ENCODE assay signal across 8 cellular contexts in the genomic region with DNA sequence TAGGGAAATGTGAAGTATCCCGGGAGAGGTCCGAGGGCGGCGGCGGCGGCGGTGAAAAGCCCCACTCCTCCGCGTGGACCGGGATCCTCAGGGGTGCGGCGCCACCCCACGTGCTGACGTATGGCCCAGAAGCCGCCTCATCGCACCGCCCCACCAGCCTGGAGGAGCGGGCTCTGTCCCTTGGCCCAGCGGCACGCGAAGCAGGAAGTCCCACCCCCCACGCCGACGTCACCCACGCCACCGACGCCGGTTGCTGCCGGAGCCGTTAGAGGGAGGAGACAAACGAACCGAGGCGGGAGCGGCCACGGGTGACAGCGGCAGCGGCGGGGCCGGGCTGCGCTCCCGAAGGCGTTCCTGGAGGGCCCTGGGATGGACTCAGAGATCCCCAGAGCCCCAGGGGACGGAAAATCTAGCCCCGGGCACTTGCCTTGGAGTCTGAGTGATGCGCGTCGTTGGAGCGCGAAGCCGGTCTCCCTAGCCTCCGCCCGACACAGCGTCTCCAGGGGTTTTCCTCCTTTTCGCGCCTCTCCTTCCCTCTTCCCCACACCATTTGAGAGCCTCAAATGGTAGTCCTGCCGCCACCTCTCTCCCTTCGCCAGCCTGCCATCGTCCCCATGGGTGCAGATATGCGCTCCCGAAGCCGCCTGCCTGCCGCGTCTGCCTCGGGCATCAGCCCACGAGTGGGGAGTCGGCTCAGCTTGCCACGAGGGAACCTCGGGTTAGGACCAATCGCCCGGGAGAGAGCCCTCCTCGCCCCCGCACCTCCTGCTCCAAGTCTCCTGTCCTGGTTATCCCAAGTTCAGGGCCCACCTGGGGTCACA. TPM values are rescaled to one million over a fixed set of nuclear protein-coding genes. Genes with fewer than 3 reads are reported as not detected.
A peak's percentile ranks its signal among the peaks of the same experiment; 100 is the strongest.
DNase-seq lines count a peak whose midpoint lies in the region; ATAC-seq, FAIRE-seq and TF ChIP-seq lines count a peak whose summit lies in the region.

A gene with protein sequence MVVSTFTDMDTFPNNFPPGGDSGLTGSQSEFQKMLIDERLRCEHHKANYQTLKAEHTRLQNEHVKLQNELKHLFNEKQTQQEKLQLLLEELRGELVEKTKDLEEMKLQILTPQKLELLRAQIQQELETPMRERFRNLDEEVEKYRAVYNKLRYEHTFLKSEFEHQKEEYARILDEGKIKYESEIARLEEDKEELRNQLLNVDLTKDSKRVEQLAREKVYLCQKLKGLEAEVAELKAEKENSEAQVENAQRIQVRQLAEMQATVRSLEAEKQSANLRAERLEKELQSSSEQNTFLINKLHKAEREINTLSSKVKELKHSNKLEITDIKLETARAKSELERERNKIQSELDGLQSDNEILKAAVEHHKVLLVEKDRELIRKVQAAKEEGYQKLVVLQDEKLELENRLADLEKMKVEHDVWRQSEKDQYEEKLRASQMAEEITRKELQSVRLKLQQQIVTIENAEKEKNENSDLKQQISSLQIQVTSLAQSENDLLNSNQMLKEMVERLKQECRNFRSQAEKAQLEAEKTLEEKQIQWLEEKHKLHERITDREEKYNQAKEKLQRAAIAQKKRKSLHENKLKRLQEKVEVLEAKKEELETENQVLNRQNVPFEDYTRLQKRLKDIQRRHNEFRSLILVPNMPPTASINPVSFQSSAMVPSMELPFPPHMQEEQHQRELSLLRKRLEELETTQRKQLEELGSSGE (minus strand): TSS at position 95 of the 821 bp plus-strand sequence. CDS start 47,377 bp downstream, outside the sequence.

- H3K4me1 ChIP-seq in A673 (ENCODE audit: insufficient read depth, low read length, poor library complexity, severe bottlenecking) (no peaks in the 10 kb centered on the region), mammary epithelial cell (ENCODE audit: insufficient read depth, low read length) (no peaks in the 10 kb centered on the region), iPS-20b (ENCODE audit: insufficient read depth, low read length) (no peaks in the 10 kb centered on the region), small intestine (ENCODE audit: control insufficient read depth in 2 of 2, insufficient read depth in 1 of 2, low read depth in 1 of 2, low read length in 1 of 2) (peaks cover 0 to 5% of the 10 kb centered on the region in 2 donors)

- TF ChIP-seq CTCF in A673 (conservative IDR thresholded peaks at IDR 0.05; ENCODE audit: low read depth, low read length) (no peak), VCaP (conservative IDR thresholded peaks at IDR 0.05) (no peak), mammary epithelial cell (conservative IDR thresholded peaks at IDR 0.05 in 1 of 2, IDR thresholded peaks at IDR 0.05 in 1 of 2; ENCODE audit: extremely low read depth in 1 of 2, insufficient read depth in 1 of 2, low read depth in 1 of 2, low read length in 2 of 2) (no peak)

- H2AFZ ChIP-seq in mammary epithelial cell (ENCODE audit: low read depth, low read length) = peak within 1 kb of the TSS; percentile 88

- H3K79me2 ChIP-seq in mammary epithelial cell (ENCODE audit: insufficient read depth, low read length) = peaks cover 47% of the 10 kb centered on the region

- intact Hi-C loops in A673 (cut with micrococcal nuclease; ENCODE audit: unreplicated experiment) = no loop called here
- intact Hi-C loops in mammary epithelial cell (cut with micrococcal nuclease) = loop anchor here (1.0 kb wide), 1 partner anchor 72 kb away; no protein-coding TSS in a partner anchor

- CTCF ChIA-PET in A673 (lab: Charles Lee) = no interaction called here
- CTCF ChIA-PET in mammary epithelial cell (lab: Charles Lee; ENCODE audit: low non-redundant PET) = no interaction called here

- POLR2A ChIA-PET in A673 (lab: Charles Lee; ENCODE audit: low non-redundant PET) = no interaction called here

- BruUV-seq in A673 (replicated peaks; lab: Mats Ljungman, UMichigan) = no TSS peak
- BruUV-seq in mammary epithelial cell (replicated peaks; lab: Mats Ljungman, UMichigan) = no TSS peak

- peak within 1 kb of the TSS; percentile 93 for H3K4me2 ChIP-seq in mammary epithelial cell (ENCODE audit: insufficient read depth, low read depth, low read length)

- in situ Hi-C loops in mammary epithelial cell (cut with MboI; ENCODE audit: low sequenced_read_pairs in 2 of 2) = no loop called here

- H4K20me1 ChIP-seq in mammary epithelial cell (ENCODE audit: insufficient read depth, low read length) = no peaks in the 10 kb centered on the region

- no peaks in the 10 kb centered on the region for H3K27me3 ChIP-seq in A673 (replicated peaks; ENCODE audit: insufficient read depth, low read depth, low read length, poor library complexity)
- H3K27me3 ChIP-seq in mammary epithelial cell (ENCODE audit: insufficient read depth, low read length) = no peaks in the 10 kb centered on the region
- H3K27me3 ChIP-seq in iPS-20b (ENCODE audit: insufficient read depth, low read length) = peaks cover 7% of the 10 kb centered on the region; the same call in 1 of the 2 replicates
- H3K27me3 ChIP-seq in small intestine (ENCODE audit: control insufficient read depth in 2 of 2, insufficient read depth in 2 of 2, low read length in 2 of 2) = no peaks in the 10 kb centered on the region

- H3K27ac ChIP-seq in A673 (ENCODE audit: low read depth, low read length, poor library complexity, severe bottlenecking) = peak within 1 kb of the TSS; percentile 86
- H3K27ac ChIP-seq in VCaP = peak within 1 kb of the TSS; percentile 84
- peak within 1 kb of the TSS; percentile 95 for H3K27ac ChIP-seq in mammary epithelial cell (ENCODE audit: insufficient read depth, low read depth, low read length)
- peak within 1 kb of the TSS; percentile 35 for H3K27ac ChIP-seq in iPS-20b (ENCODE audit: low read length)
- peak within 1 kb of the TSS; percentile 87 to 93 for H3K27ac ChIP-seq in small intestine (ENCODE audit: low read depth in 1 of 2, low read length in 1 of 2)

- FAIRE-seq in small intestine (lab: Jason Lieb, UNC) = no peak

- peak; percentile 96 for DNase-seq in A673 (ENCODE audit: low spot score)
- peak; percentile 84 for DNase-seq in NCI-H2196 (lab: John Stamatoyannopoulos, UW; ENCODE audit: unreplicated experiment)
- peak; percentile 93 for DNase-seq in mammary epithelial cell
- DNase-seq in small intestine = peak; percentile 96

- H3K4me3 ChIP-seq in A673 (ENCODE audit: low read depth, low read length, poor library complexity, severe bottlenecking) (peak within 1 kb of the TSS; percentile 65), mammary epithelial cell (replicated peaks in 1 of 3; ENCODE audit: insufficient read depth in 1 of 3, low read depth in 2 of 3, low read length in 3 of 3) (peak within 1 kb of the TSS; percentile 72 to 95 (median 91)), iPS-20b (ENCODE audit: low read length) (peak within 1 kb of the TSS; percentile 91), small intestine (ENCODE audit: low read depth in 1 of 2, low read length in 2 of 2) (peak within 1 kb of the TSS; percentile 71 to 76)

- H3K9ac ChIP-seq in mammary epithelial cell (ENCODE audit: insufficient read depth, low read length) = peak within 1 kb of the TSS; percentile 98
- H3K9ac ChIP-seq in iPS-20b (ENCODE audit: low read depth, low read length) = peak within 1 kb of the TSS; percentile 86

- ATAC-seq in GM18868 (IDR thresholded peaks at IDR 0.05; ENCODE audit: unreplicated experiment) = peak; percentile 98
- peak; percentile 96 for ATAC-seq in HG03108 (IDR thresholded peaks at IDR 0.05; ENCODE audit: unreplicated experiment)

- H3K9me3 ChIP-seq in A673 (ENCODE audit: low read depth, low read length, poor library complexity, severe bottlenecking) (no peaks in the 10 kb centered on the region), mammary epithelial cell (replicated peaks; ENCODE audit: insufficient read depth, low read length) (no peaks in the 10 kb centered on the region), iPS-20b (ENCODE audit: insufficient read depth, low read depth, low read length) (no peaks in the 10 kb centered on the region), small intestine (ENCODE audit: control insufficient read depth, low read depth) (no peaks in the 10 kb centered on the region)

- under 1% methylated on average over 21 of the region's 72 CpGs for WGBS in mammary epithelial cell (ENCODE audit: low coverage, missing lambda C conversion rate)
- WGBS in small intestine, 3 donors = 0 to 1% (median 0%) methylated on average over 67 to 72 of the region's 72 CpGs

- no peaks in the 10 kb centered on the region for H3K36me3 ChIP-seq in A673 (ENCODE audit: insufficient read depth, low read length, poor library complexity, severe bottlenecking)
- H3K36me3 ChIP-seq in mammary epithelial cell (ENCODE audit: insufficient read depth, low read length) = no peaks in the 10 kb centered on the region
- H3K36me3 ChIP-seq in iPS-20b (ENCODE audit: insufficient read depth, low read depth, low read length) = 0 out of 2 replicates have a peak, but pooled peaks cover under 1% of the 10 kb centered on the region
- H3K36me3 ChIP-seq in small intestine (ENCODE audit: control insufficient read depth in 2 of 2, insufficient read depth in 2 of 2, low read length in 2 of 2) = no peaks in the 10 kb centered on the region

- dilution Hi-C loops in mammary epithelial cell (cut with HindIII; ENCODE audit: low sequenced_read_pairs) = no loop called here

RNA-seq across cellular contexts. Expression of the gene that starts here (rescaled TPM):
- total RNA-seq in A673 (2021) (24.6 and 29.2 TPM in 2 replicates), mammary epithelial cell (10 to 100 TPM; 10.0 to 22.8 TPM)
- polyA plus RNA-seq in mammary epithelial cell (5.4 TPM), small intestine (1 to 10 TPM; 3.8 to 6.3 (median 6.0) TPM)
- polyA minus RNA-seq in mammary epithelial cell = 5.4 TPM

Comparison
In these comparisons a context has a peak if more than half of its experiments do, and no peak if none do; other contexts are left out.
1. Peak in every context shown above with its lines: DNase-seq, ATAC-seq, H3K4me3 ChIP-seq and H3K27ac ChIP-seq.
2. H3K27ac ChIP-seq: peak in every context shown above with its lines; median percentile 95 in mammary epithelial cell; 90 in small intestine; 86 in A673; 84 in VCaP; 35 in iPS-20b.